17 cellular contexts compared by ENCODE assay signal in genomic region chr5:157558681-157559080, GRCh38. TPM values are rescaled to one million over a fixed set of nuclear protein-coding genes. Genes with fewer than 3 reads are reported as not detected.
DNase-seq lines count a peak whose midpoint lies in the region; ATAC-seq and TF ChIP-seq lines count a peak whose summit lies in the region.
"Had no signal": no experiment of that assay in that cellular context is flagged by ENCODE, and none has a peak within 500 bp of the region (broad histone marks: within the 10 kb centered on the region; RNA-seq: fewer than 3 reads in every experiment).

No MANE protein-coding gene starts in this region.

- TF ChIP-seq CTCF in brain microvascular endothelial cell (IDR thresholded peaks at IDR 0.05; ENCODE audit: low read depth, low read length, missing control alignments): no peak

- ATAC-seq in right cardiac atrium (no peak), GM21576 (IDR thresholded peaks at IDR 0.05; ENCODE audit: unreplicated experiment) (no peak)
- ATAC-seq: activated CD8-positive, alpha-beta memory T cell treated with anti-CD3 and anti-CD28 coated beads, Interleukin-2, amount 10 ng/mL, durations not matched to agents 7 days and 5 days had no signal

- peak overlapping the region; percentile 28 for H3K27ac ChIP-seq in right cardiac atrium (ENCODE audit: low read length)
- H3K27ac ChIP-seq in brain microvascular endothelial cell: peak overlapping the region; percentile 85
- H3K27ac ChIP-seq in muscle layer of duodenum (ENCODE audit: low read length): peak overlapping the region; percentile 86
- H3K27ac ChIP-seq: cardiac muscle cell, tibial nerve had no signal

- H3K4me1 ChIP-seq in right cardiac atrium (ENCODE audit: control insufficient read depth, insufficient read depth, low read length) (peaks cover 27% of the 10 kb centered on the region), muscle layer of duodenum (ENCODE audit: control insufficient read depth in 1 of 2, insufficient read depth in 2 of 2, low read length in 2 of 2) (peaks cover 20 to 77% of the 10 kb centered on the region in 2 donors)

- no peaks in the 10 kb centered on the region for H3K9me3 ChIP-seq in right cardiac atrium (ENCODE audit: control insufficient read depth, low read length)
- no peaks in the 10 kb centered on the region for H3K9me3 ChIP-seq in muscle layer of duodenum (ENCODE audit: control insufficient read depth in 1 of 2, low read length in 2 of 2)
- H3K9me3 ChIP-seq: tibial nerve had no signal

- in situ Hi-C loops in brain microvascular endothelial cell (cut with HindIII; ENCODE audit: low pct_ligation_motif_present, low sequenced_read_pairs): no loop called here

- H3K4me3 ChIP-seq in right cardiac atrium (ENCODE audit: low read length) (no peak overlapping the region), brain microvascular endothelial cell (ENCODE audit: low read depth, low read length) (no peak overlapping the region), muscle layer of duodenum (ENCODE audit: low read depth in 1 of 2, low read length in 2 of 2) (no peak overlapping the region)
- H3K4me3 ChIP-seq: cardiac muscle cell, tibial nerve had no signal

- H3K27me3 ChIP-seq in right cardiac atrium (ENCODE audit: control insufficient read depth, insufficient read depth): no peaks in the 10 kb centered on the region
- no peaks in the 10 kb centered on the region for H3K27me3 ChIP-seq in brain microvascular endothelial cell (replicated peaks)
- H3K27me3 ChIP-seq in muscle layer of duodenum (ENCODE audit: low read depth, low read length): no peaks in the 10 kb centered on the region
- H3K27me3 ChIP-seq: cardiac muscle cell, tibial nerve had no signal

- no peak for DNase-seq in right cardiac atrium
- no peak for DNase-seq in cardiac septum (ENCODE audit: low spot score)
- DNase-seq in brain microvascular endothelial cell: no peak
- no peak for DNase-seq in activated T-cell treated with anti-CD3 and anti-CD28 coated beads, Interleukin-2, amount 50 U/mL, for 1 hour
- no peak for DNase-seq in NCI-H1048 (lab: John Stamatoyannopoulos, UW)
- DNase-seq in SHP77 treated with DMSO at 0.1 percent for 48 hours (lab: John Stamatoyannopoulos, UW): no peak
- DNase-seq: activated CD8-positive, alpha-beta memory T cell treated with anti-CD3 and anti-CD28 coated beads, Interleukin-2, amount 10 ng/mL, durations not matched to agents 7 days and 5 days; activated naive CD4-positive, alpha-beta T cell treated with anti-CD3 and anti-CD28 coated beads, Interleukin-2, amount 10 ng/mL, durations not matched to agents 7 days and 5 days; hippocampal formation; NCI-H1417 treated with DMSO at 0.1 percent for 48 hours; NCI-H69; RPMI8226; stimulated activated CD4-positive, alpha-beta T cell treated with anti-CD3 and anti-CD28 coated beads, Interleukin-12 subunit alpha, Interleukin-12 subunit beta, amount 100 ng/mL, for 4 hours had no signal

- H3K36me3 ChIP-seq in brain microvascular endothelial cell (replicated peaks): peaks cover 69% of the 10 kb centered on the region
- H3K36me3 ChIP-seq in muscle layer of duodenum (ENCODE audit: control insufficient read depth in 1 of 2, insufficient read depth in 2 of 2, low read length in 2 of 2): peaks cover 4 to 5% of the 10 kb centered on the region in 2 donors
- H3K36me3 ChIP-seq: cardiac muscle cell, tibial nerve had no signal

- intact Hi-C loops in right cardiac atrium (cut with DNase I) (no loop called here), cardiac septum (cut with DNase I) (no loop called here)

- 46% methylated on average over 2 of the region's 2 CpGs for WGBS in right cardiac atrium

RNA-seq across cellular contexts. Expression of gene ADAM19, which starts 16.9 kb away (rescaled TPM):
- 10 to 100 TPM; 21.7 to 60.2 (median 24.5) TPM for total RNA-seq in right cardiac atrium
- 10.5 TPM for polyA plus RNA-seq in right cardiac atrium
- total RNA-seq in cardiac septum: 97.1 TPM

Comparison
In these comparisons a context has a peak if more than half of its experiments do, and no peak if none do; other contexts are left out.
1. H3K27ac ChIP-seq: peak in every context shown above with its lines; median percentile 86 in muscle layer of duodenum; 85 in brain microvascular endothelial cell; 28 in right cardiac atrium.